Comparison of ENCODE assay signal across 16 cellular contexts in genomic region chr3:195839260-195840010, GRCh38. TPM values are rescaled to one million over a fixed set of nuclear protein-coding genes. Genes with fewer than 3 reads are reported as not detected.
A peak's percentile ranks its signal among the peaks of the same experiment; 100 is the strongest.
DNase-seq lines count a peak whose midpoint lies in the region; ATAC-seq lines count a peak whose summit lies in the region.
"Had no signal": no experiment of that assay in that cellular context is flagged by ENCODE, and none has a peak within 500 bp of the region (broad histone marks: within the 10 kb centered on the region; RNA-seq: fewer than 3 reads in every experiment).

No MANE protein-coding gene starts in this region.

- H3K4ac ChIP-seq in trophoblast cell (ENCODE audit: low read depth, low read length) = no peak overlapping the region

- H3K27me3 ChIP-seq in H7 (ENCODE audit: control insufficient read depth, insufficient read depth, low read length) (no peaks in the 10 kb centered on the region), trophoblast cell (ENCODE audit: insufficient read depth, low read length) (no peaks in the 10 kb centered on the region)
- H3K27me3 ChIP-seq: testis had no signal

- H3K23ac ChIP-seq in trophoblast cell (ENCODE audit: low read length) = no peak overlapping the region

- H3K14ac ChIP-seq in trophoblast cell (ENCODE audit: low read length) = no peak overlapping the region

- no peak for ATAC-seq in GM18520 (IDR thresholded peaks at IDR 0.05; ENCODE audit: unreplicated experiment)
- ATAC-seq in HG03469 (IDR thresholded peaks at IDR 0.05; ENCODE audit: unreplicated experiment) = no peak
- ATAC-seq: Right ventricle myocardium inferior, T-helper 17 cell had no signal

- H3K9me3 ChIP-seq in trophoblast cell (ENCODE audit: insufficient read depth, low read depth, low read length) = peaks cover 6% of the 10 kb centered on the region
- H3K9me3 ChIP-seq: testis had no signal

- no peak overlapping the region for H3K18ac ChIP-seq in trophoblast cell (ENCODE audit: low read length)

- H3K4me1 ChIP-seq in trophoblast cell (ENCODE audit: control insufficient read depth in 1 of 2, insufficient read depth in 2 of 2, low read length in 2 of 2) = peaks cover 0 to 3% of the 10 kb centered on the region in 2 experiments
- H3K4me1 ChIP-seq: testis had no signal

- H2BK120ac ChIP-seq in trophoblast cell (ENCODE audit: insufficient read depth, low read length, poor library complexity) = no peak overlapping the region

- H2BK12ac ChIP-seq in trophoblast cell (ENCODE audit: low read length) = no peak overlapping the region

- H3K4me3 ChIP-seq in H7 (ENCODE audit: insufficient read depth, low read depth, low read length) (no peak overlapping the region), trophoblast cell (ENCODE audit: low read depth, low read length) (no peak overlapping the region)
- H3K4me3 ChIP-seq: testis had no signal

- no peak overlapping the region for H2BK5ac ChIP-seq in trophoblast cell (ENCODE audit: low read depth, low read length, poor library complexity)

- H4K12ac ChIP-seq in trophoblast cell (ENCODE audit: low read depth, low read length) = no peak overlapping the region

- H2AFZ ChIP-seq in trophoblast cell (ENCODE audit: insufficient read depth, low read length, poor library complexity) = peak overlapping the region; percentile 30

- H3K79me1 ChIP-seq in trophoblast cell (ENCODE audit: low read length) = no peaks in the 10 kb centered on the region

- H3K36me3 ChIP-seq in H7 (replicated peaks; ENCODE audit: control insufficient read depth, insufficient read depth, low read length) = no peaks in the 10 kb centered on the region
- H3K36me3 ChIP-seq in trophoblast cell (ENCODE audit: control insufficient read depth in 1 of 2, insufficient read depth in 2 of 2, low read length in 2 of 2) = no peaks in the 10 kb centered on the region

- no peak overlapping the region for H4K91ac ChIP-seq in trophoblast cell (ENCODE audit: low read depth, low read length)

- no peak overlapping the region for H3K4me2 ChIP-seq in trophoblast cell (ENCODE audit: low read length)

- no peak overlapping the region for H3K9ac ChIP-seq in trophoblast cell (ENCODE audit: low read length)

- no peak overlapping the region for H2AK5ac ChIP-seq in trophoblast cell (ENCODE audit: low read length)

- no peaks in the 10 kb centered on the region for H3K79me2 ChIP-seq in trophoblast cell (ENCODE audit: control insufficient read depth, insufficient read depth, low read length, poor library complexity)

- no peak overlapping the region for H4K8ac ChIP-seq in trophoblast cell (ENCODE audit: low read depth, low read length)

- no CpG with 5 or more reads among the region's 19 CpGs for WGBS in trophoblast cell (ENCODE audit: extremely low coverage, insufficient coverage, insufficient read length)

- H3K27ac ChIP-seq in trophoblast cell (ENCODE audit: low read depth, low read length) = no peak overlapping the region
- H3K27ac ChIP-seq: testis had no signal

- DNase-seq in H7 (peak; percentile 60), NCI-H146 (lab: John Stamatoyannopoulos, UW) (peak; percentile 84), ecto neural progenitor cell (ENCODE audit: low spot score) (peak; percentile 58), trophoblast cell (no peak)
- no peak for DNase-seq in activated CD4-positive, CD25-positive, alpha-beta regulatory T cell treated with anti-CD3 and anti-CD28 coated beads, Interleukin-2, amount 50 U/mL, for 72 hours
- DNase-seq: activated effector memory CD4-positive, alpha-beta T cell treated with anti-CD3 and anti-CD28 coated beads, Interleukin-2, amount 50 U/mL, for 16 hours; cerebellar nuclear complex; midbrain; nucleus accumbens; stimulated activated CD4-positive, alpha-beta T cell treated with anti-CD3 and anti-CD28 coated beads, Interleukin-4, amount 100 ng/mL, for 1 hour; T-helper 17 cell; testis had no signal

RNA-seq across cellular contexts. Expression of gene MUC4, which starts 27.7 kb away (rescaled TPM):
- 3.5 and 4.0 TPM in 2 replicates for total RNA-seq in H7 (2014; rRNA removed; shearing (Covaris generic))
- polyA plus RNA-seq in trophoblast cell (2013) = 0.05 and 0.08 TPM in 2 replicates
- total RNA-seq: fibroblast of villous mesenchyme, Right ventricle myocardium inferior, T-helper 17 cell had no signal

Comparison
In these comparisons a context has a peak if more than half of its experiments do, and no peak if none do; other contexts are left out.
1. DNase-seq: peak in H7 (single experiment), NCI-H146 (single experiment) and ecto neural progenitor cell (single experiment); none in trophoblast cell (0 of 2) and activated CD4-positive, CD25-positive, alpha-beta regulatory T cell treated with anti-CD3 and anti-CD28 coated beads, Interleukin-2, amount 50 U/mL, for 72 hours (single experiment).